ENCODE assay signal across 1 cellular context in genomic region chr2:27211241-27211942, GRCh38.
TF ChIP-seq lines count a peak whose summit lies in the region.

No MANE protein-coding gene starts in this region.

TF ChIP-seq in HepG2, 621 proteins besides CTCF, POLR2A, EP300 and RAD21 (continues in another document):
- TF ChIP-seq PRMT3 (CRISPR knock-in tag; IDR thresholded peaks at IDR 0.05; ENCODE audit: borderline replicate concordance, low read depth) (no peak), SATB2 (CRISPR knock-in tag; IDR thresholded peaks at IDR 0.05) (no peak), ZNF629 (CRISPR knock-in tag; conservative IDR thresholded peaks at IDR 0.05) (no peak), ZNF280D (CRISPR knock-in tag; IDR thresholded peaks at IDR 0.05) (no peak), HINFP (CRISPR knock-in tag; IDR thresholded peaks at IDR 0.05; ENCODE audit: low read depth) (peak; percentile 20; the same call in 1 of the 2 replicates), REST (IDR thresholded peaks at IDR 0.05; ENCODE audit: borderline replicate concordance in 1 of 2, low read depth in 1 of 2, low read length in 2 of 2) (no peak), ZNF547 (CRISPR knock-in tag; IDR thresholded peaks at IDR 0.05) (0 out of 2 replicates have a peak, but pooled peaks have one; percentile 51), FOXP1 (IDR thresholded peaks at IDR 0.05) (no peak), FOXP1 (CRISPR knock-in tag; IDR thresholded peaks at IDR 0.05) (no peak), MIER2 (CRISPR knock-in tag; IDR thresholded peaks at IDR 0.05) (no peak), ZNF562 (CRISPR knock-in tag; IDR thresholded peaks at IDR 0.05; ENCODE audit: borderline replicate concordance) (no peak), PITX1 (CRISPR knock-in tag; IDR thresholded peaks at IDR 0.05) (peak; percentile 35; the same call in 1 of the 2 replicates), SNAPC4 (CRISPR knock-in tag; IDR thresholded peaks at IDR 0.05) (0 out of 2 replicates have a peak, but pooled peaks have one; percentile 54), WIZ (CRISPR knock-in tag; IDR thresholded peaks at IDR 0.05) (no peak), SMAD1 (CRISPR knock-in tag; IDR thresholded peaks at IDR 0.05; ENCODE audit: borderline replicate concordance, low read depth) (no peak), ZNF652 (CRISPR knock-in tag; IDR thresholded peaks at IDR 0.05; ENCODE audit: borderline replicate concordance, low read depth) (no peak), NBN (conservative IDR thresholded peaks at IDR 0.05) (no peak), FOSL1 (CRISPR knock-in tag; IDR thresholded peaks at IDR 0.05; ENCODE audit: borderline replicate concordance) (no peak), TP53 (CRISPR knock-in tag; conservative IDR thresholded peaks at IDR 0.05) (no peak), ZSCAN12 (CRISPR knock-in tag; IDR thresholded peaks at IDR 0.05) (no peak), SALL1 (CRISPR knock-in tag; IDR thresholded peaks at IDR 0.05) (no peak), BHLHE40 (IDR thresholded peaks at IDR 0.05; ENCODE audit: low read length) (no peak), AHDC1 (CRISPR knock-in tag; IDR thresholded peaks at IDR 0.05; ENCODE audit: borderline replicate concordance) (no peak), ZNF589 (CRISPR knock-in tag; conservative IDR thresholded peaks at IDR 0.05) (no peak), ATM (IDR thresholded peaks at IDR 0.05; ENCODE audit: borderline replicate concordance) (no peak), ZNF883 (CRISPR knock-in tag; IDR thresholded peaks at IDR 0.05; ENCODE audit: not compliant biosample characterization) (peak; percentile 39), ZNF660 (CRISPR knock-in tag; IDR thresholded peaks at IDR 0.05; ENCODE audit: borderline replicate concordance, low read depth) (no peak), KDM5B (CRISPR knock-in tag; IDR thresholded peaks at IDR 0.05; ENCODE audit: borderline replicate concordance) (no peak), ZNF274 (CRISPR knock-in tag; IDR thresholded peaks at IDR 0.05) (peak; percentile 67; the same call in 1 of the 2 replicates), ZFP62 (CRISPR knock-in tag; IDR thresholded peaks at IDR 0.05) (no peak), GTF2F1 (IDR thresholded peaks at IDR 0.05; ENCODE audit: low read length) (no peak), HMG20B (CRISPR knock-in tag; conservative IDR thresholded peaks at IDR 0.05) (no peak), AFF4 (CRISPR knock-in tag; IDR thresholded peaks at IDR 0.05) (no peak), ERF (CRISPR knock-in tag; IDR thresholded peaks at IDR 0.05) (no peak)
